Comparison of ENCODE assay signal across 8 cellular contexts in the genomic region with DNA sequence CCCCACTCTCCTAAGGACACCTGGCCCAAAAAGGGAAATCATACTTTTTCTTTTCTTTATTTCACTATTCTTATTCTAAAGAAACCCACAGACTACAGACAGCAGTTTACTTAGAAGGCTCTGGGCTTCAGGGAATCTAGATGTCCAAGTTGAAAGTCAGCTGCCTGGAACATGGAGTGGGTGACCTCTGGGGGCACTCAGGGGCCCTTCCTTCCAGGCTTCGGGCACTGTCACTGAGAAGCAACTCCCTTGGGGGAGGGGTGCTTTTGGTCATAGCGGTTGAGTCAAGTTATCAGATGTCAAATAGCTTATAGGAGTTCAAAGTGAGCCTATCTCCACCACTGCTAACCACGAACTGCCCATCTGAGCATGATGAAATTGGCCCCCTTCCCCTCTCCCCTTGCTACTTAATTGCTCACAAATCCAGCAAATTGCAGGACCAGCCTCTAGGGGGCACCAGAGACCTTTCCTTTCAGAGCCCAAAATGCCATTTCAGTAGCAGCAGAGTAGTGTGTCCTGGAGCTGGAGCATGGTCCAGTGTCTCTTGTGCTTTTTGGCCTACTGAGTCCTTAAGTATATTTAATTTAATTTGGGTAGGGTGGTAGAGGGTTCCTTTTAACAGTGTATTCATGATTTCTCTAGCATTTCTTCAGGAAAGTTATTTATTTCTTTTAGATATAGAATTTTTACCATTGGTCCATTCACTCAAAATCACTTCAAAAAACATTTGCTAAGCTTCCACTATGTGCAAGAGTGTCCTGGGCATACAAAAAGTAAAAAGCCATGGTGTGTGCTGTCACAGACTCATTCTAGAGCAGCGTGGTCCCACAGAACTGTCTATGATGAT.
DNase-seq lines count a peak whose midpoint lies in the region; ATAC-seq and TF ChIP-seq lines count a peak whose summit lies in the region.

No MANE protein-coding gene starts in this region.

- no peaks in the 10 kb centered on the region for H3K9me3 Mint-ChIP-seq in naive thymus-derived CD8-positive, alpha-beta T cell
- no peaks in the 10 kb centered on the region for H3K9me3 Mint-ChIP-seq in stimulated activated naive B cell treated with anti-CD40 and anti-IgM and Interleukin-4, amounts not matched to agents 10 μg/mL and 1 μg/mL and 100 μg/mL, for 72 hours

- no peak overlapping the region for H3K4me2 ChIP-seq in OCI-LY3 (ENCODE audit: low read length)

- 33% methylated on average over 1 to 3 of the region's 4 CpGs for WGBS in esophagus squamous epithelium, 2 donors

- no peak overlapping the region for H3K9ac ChIP-seq in OCI-LY3 (ENCODE audit: low read length)

- no peaks in the 10 kb centered on the region for H3K36me3 ChIP-seq in OCI-LY3 (replicated peaks; ENCODE audit: low read depth, low read length)
- no peaks in the 10 kb centered on the region for H3K36me3 ChIP-seq in esophagus squamous epithelium

- H4K20me1 ChIP-seq in OCI-LY3 (ENCODE audit: insufficient read depth, low read length), result peaks cover 11% of the 10 kb centered on the region

- H3K27ac ChIP-seq in OCI-LY3 (ENCODE audit: low read length), result no peak overlapping the region
- no peak overlapping the region for H3K27ac ChIP-seq in esophagus squamous epithelium

- H3K4me1 Mint-ChIP-seq in naive thymus-derived CD8-positive, alpha-beta T cell, result no peaks in the 10 kb centered on the region
- H3K4me1 Mint-ChIP-seq in stimulated activated naive B cell treated with anti-CD40 and anti-IgM and Interleukin-4, amounts not matched to agents 10 μg/mL and 1 μg/mL and 100 μg/mL, for 72 hours, result no peaks in the 10 kb centered on the region

- H3K4me1 ChIP-seq in OCI-LY3 (ENCODE audit: low read length) (no peaks in the 10 kb centered on the region), esophagus squamous epithelium (peaks cover 0 to 14% (median 0%) of the 10 kb centered on the region in 3 donors)

- POLR2A ChIA-PET in naive thymus-derived CD8-positive, alpha-beta T cell (lab: Charles Lee), result interaction anchor here (0.8 kb wide), 1 partner anchor 22 kb away, joined by 3 read pairs; no protein-coding TSS in a partner anchor

- no peak for TF ChIP-seq POLR2A in esophagus squamous epithelium (IDR thresholded peaks at IDR 0.05)

- no peak overlapping the region for H3K4me3 Mint-ChIP-seq in naive thymus-derived CD8-positive, alpha-beta T cell
- no peak overlapping the region for H3K4me3 Mint-ChIP-seq in stimulated activated naive B cell treated with anti-CD40 and anti-IgM and Interleukin-4, amounts not matched to agents 10 μg/mL and 1 μg/mL and 100 μg/mL, for 72 hours

- H3K27me3 ChIP-seq in OCI-LY3 (ENCODE audit: low read depth, low read length) (no peaks in the 10 kb centered on the region), esophagus squamous epithelium (peaks cover 0 to 4% (median 0%) of the 10 kb centered on the region in 4 donors)

- peak in 1 of 2 donors; percentile 50 for ATAC-seq in naive thymus-derived CD8-positive, alpha-beta T cell
- ATAC-seq in stimulated activated naive B cell treated with anti-CD40 and anti-IgM and Interleukin-4, amounts not matched to agents 10 μg/mL and 1 μg/mL and 100 μg/mL, for 72 hours (replicated peaks), result peak; percentile 72 to 85

- no peaks in the 10 kb centered on the region for H3K9me3 ChIP-seq in OCI-LY3 (ENCODE audit: insufficient read depth, low read length)
- no peaks in the 10 kb centered on the region for H3K9me3 ChIP-seq in esophagus squamous epithelium

- no peak overlapping the region for H3K27ac Mint-ChIP-seq in naive thymus-derived CD8-positive, alpha-beta T cell
- no peak overlapping the region for H3K27ac Mint-ChIP-seq in stimulated activated naive B cell treated with anti-CD40 and anti-IgM and Interleukin-4, amounts not matched to agents 10 μg/mL and 1 μg/mL and 100 μg/mL, for 72 hours

- H3K4me3 ChIP-seq in OCI-LY3 (ENCODE audit: low read length), result no peak overlapping the region
- H3K4me3 ChIP-seq in esophagus squamous epithelium, result no peak overlapping the region

- intact Hi-C loops in esophagus squamous epithelium (cut with DNase I), result loop anchor here (5.0 to 10.0 kb wide), 2 partner anchors 211 to 473 kb away; no protein-coding TSS in a partner anchor

- peaks cover 0 to 19% (median 9%) of the 10 kb centered on the region in 5 donors for H3K27me3 Mint-ChIP-seq in naive thymus-derived CD8-positive, alpha-beta T cell
- peaks cover 9 to 15% of the 10 kb centered on the region in 2 donors for H3K27me3 Mint-ChIP-seq in stimulated activated naive B cell treated with anti-CD40 and anti-IgM and Interleukin-4, amounts not matched to agents 10 μg/mL and 1 μg/mL and 100 μg/mL, for 72 hours

- peak; percentile 69 for TF ChIP-seq CTCF in OCI-LY3 (IDR thresholded peaks at IDR 0.05; ENCODE audit: low read depth, low read length)
- peak; percentile 55 to 91 (median 88) for TF ChIP-seq CTCF in esophagus squamous epithelium (IDR thresholded peaks at IDR 0.05)

- H3K79me2 ChIP-seq in OCI-LY3 (ENCODE audit: low read length), result no peaks in the 10 kb centered on the region

- no peak overlapping the region for H2AFZ ChIP-seq in OCI-LY3 (ENCODE audit: low read depth, low read length)

- no peaks in the 10 kb centered on the region for H3K36me3 Mint-ChIP-seq in naive thymus-derived CD8-positive, alpha-beta T cell
- no peaks in the 10 kb centered on the region for H3K36me3 Mint-ChIP-seq in stimulated activated naive B cell treated with anti-CD40 and anti-IgM and Interleukin-4, amounts not matched to agents 10 μg/mL and 1 μg/mL and 100 μg/mL, for 72 hours

- peak; percentile 5 to 43 for DNase-seq in NCI-H524 (lab: John Stamatoyannopoulos, UW)
- DNase-seq in NCI-H524 treated with DMSO at 0.1 percent for 48 hours (lab: John Stamatoyannopoulos, UW), result no peak
- DNase-seq in HPDE6-E6E7 (ENCODE audit: extremely low spot score), result peak; percentile 56
- peak; percentile 37 for DNase-seq in activated T-cell treated with anti-CD3 and anti-CD28 coated beads for 48 hours (ENCODE audit: low read depth)
- no peak for DNase-seq in esophagus squamous epithelium (lab: John Stamatoyannopoulos, UW)
- peak; percentile 45 to 82 (median 67) for DNase-seq in naive thymus-derived CD8-positive, alpha-beta T cell
- DNase-seq in stimulated activated naive B cell treated with anti-CD40 and anti-IgM and Interleukin-4, amounts not matched to agents 10 μg/mL and 1 μg/mL and 100 μg/mL, for 72 hours, result peak; percentile 26

Comparison
In these comparisons a context has a peak if more than half of its experiments do, and no peak if none do; other contexts are left out.
1. DNase-seq: peak in NCI-H524 (2 of 2), HPDE6-E6E7 (single experiment), activated T-cell treated with anti-CD3 and anti-CD28 coated beads for 48 hours (single experiment), naive thymus-derived CD8-positive, alpha-beta T cell (10 of 10) and stimulated activated naive B cell treated with anti-CD40 and anti-IgM and Interleukin-4, amounts not matched to agents 10 μg/mL and 1 μg/mL and 100 μg/mL, for 72 hours (single experiment); none in NCI-H524 treated with DMSO at 0.1 percent for 48 hours (single experiment) and esophagus squamous epithelium (single experiment).